Comparison of ENCODE assay signal across 31 cellular contexts in the genomic region with DNA sequence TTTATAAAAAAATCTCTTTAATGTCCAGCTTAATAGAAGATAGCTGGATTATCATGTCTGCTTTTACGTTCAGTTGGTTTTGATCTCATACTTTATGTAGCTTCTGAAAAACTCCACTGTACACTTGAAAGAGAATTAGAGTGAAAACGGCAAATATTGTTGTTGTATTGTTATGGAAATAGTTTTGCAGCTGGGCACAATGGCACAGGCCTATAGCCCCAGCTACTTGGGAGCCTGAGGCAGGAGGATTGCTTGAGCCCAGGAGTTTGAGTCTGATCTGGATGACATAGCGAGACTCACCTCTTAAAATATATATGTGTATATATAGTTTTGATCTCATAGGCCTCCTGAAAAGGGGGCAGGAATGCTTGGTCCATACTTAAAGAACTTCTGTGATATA.
"Had no signal": no experiment of that assay in that cellular context is flagged by ENCODE, and none has a peak within 500 bp of the region (broad histone marks: within the 10 kb centered on the region; RNA-seq: fewer than 3 reads in every experiment).

No MANE protein-coding gene starts in this region.

- H3K27me3 ChIP-seq: adrenal gland, ascending aorta, body of pancreas, brain microvascular endothelial cell, breast epithelium, cardiac muscle cell had no signal

- H3K4me1 ChIP-seq: adrenal gland, ascending aorta, body of pancreas, breast epithelium had no signal

- DNase-seq: activated effector memory CD4-positive, alpha-beta T cell treated with anti-CD3 and anti-CD28 coated beads, Interleukin-2, amount 50 U/mL, for 16 hours; activated effector memory CD4-positive, alpha-beta T cell treated with Interleukin-2 at 50 U/mL for 16 hours; activated gamma-delta T cell; activated gamma-delta T cell treated with Interleukin-2 at 50 U/mL for 16 hours; activated naive CD4-positive, alpha-beta T cell; activated naive CD4-positive, alpha-beta T cell treated with anti-CD3 and anti-CD28 coated beads for 36 hours; activated naive CD4-positive, alpha-beta T cell treated with anti-CD3 and anti-CD28 coated beads, Interleukin-2, amount 10 ng/mL, durations not matched to agents 7 days and 5 days; activated naive CD4-positive, alpha-beta T cell treated with anti-CD3 and anti-CD28 coated beads, Interleukin-2, amount 50 U/mL, for 16 hours; activated naive CD4-positive, alpha-beta T cell treated with Interleukin-2 at 50 U/mL for 16 hours; activated naive CD8-positive, alpha-beta T cell treated with anti-CD3 and anti-CD28 coated beads for 36 hours; activated naive CD8-positive, alpha-beta T cell treated with anti-CD3 and anti-CD28 coated beads, Interleukin-2, amount 10 ng/mL, durations not matched to agents 7 days and 5 days; activated naive CD8-positive, alpha-beta T cell treated with anti-CD3 and anti-CD28 coated beads, Interleukin-2, amount 50 U/mL, for 24 hours; activated T-cell treated with anti-CD3 and anti-CD28 coated beads, Interleukin-2, amount 50 U/mL, for 24 hours; activated T-cell treated with anti-CD3 and anti-CD28 coated beads, Interleukin-2, amount 50 U/mL, for 4 hours; activated T-cell treated with anti-CD3 and anti-CD28 coated beads, Interleukin-2, amount 50 U/mL, for 48 hours; activated T-cell treated with anti-CD3 and anti-CD28 coated beads, Interleukin-2, amount 50 U/mL, for 72 hours; adrenal gland; amniotic stem cell; amygdala; anterior cingulate cortex; aorta; body of pancreas; brain microvascular endothelial cell; caudate nucleus; central memory CD4-positive, alpha-beta T cell; cerebellar nuclear complex had no signal

- H3K36me3 ChIP-seq: adrenal gland, ascending aorta, brain microvascular endothelial cell, breast epithelium, cardiac muscle cell had no signal

- H3K9me3 ChIP-seq: adrenal gland, ascending aorta, body of pancreas, breast epithelium had no signal

- ATAC-seq: activated naive CD4-positive, alpha-beta T cell treated with anti-CD3 and anti-CD28 coated beads, Interleukin-2, amount 50 U/mL, for 72 hours; activated naive CD8-positive, alpha-beta T cell treated with anti-CD3 and anti-CD28 coated beads, Interleukin-2, amount 50 U/mL, for 24 hours; activated T-cell treated with anti-CD3 and anti-CD28 coated beads, Interleukin-2, amount 50 U/mL, for 4 hours; activated T-cell treated with anti-CD3 and anti-CD28 coated beads, Interleukin-2, amount 50 U/mL, for 72 hours; activated T-helper 17 cell treated with anti-CD3 and anti-CD28 coated beads, Interleukin-2, amount 50 U/mL, for 72 hours; body of pancreas had no signal

- H3K4me3 ChIP-seq: adrenal gland, ascending aorta, body of pancreas, breast epithelium, cardiac muscle cell had no signal
